In the genomic region with DNA sequence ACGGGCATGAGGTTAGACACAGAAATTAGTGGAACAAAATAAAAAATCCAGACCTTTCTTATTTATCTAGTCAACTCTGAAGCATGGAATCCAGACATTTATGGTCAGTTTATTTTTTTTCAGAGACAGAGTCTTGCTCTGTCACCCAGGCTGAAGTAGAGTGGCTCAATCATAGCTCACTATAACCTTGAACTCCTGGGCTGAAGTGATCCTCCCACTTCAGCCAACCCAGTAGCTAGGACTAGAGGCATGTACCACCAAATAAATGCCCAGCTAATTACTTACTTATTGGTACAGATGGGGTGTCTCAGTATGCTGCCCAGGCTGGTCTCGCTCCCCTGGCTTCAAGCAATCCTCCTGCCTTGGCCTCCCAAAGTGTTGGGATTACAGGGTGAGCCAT, we compare ENCODE assay signal across 22 cellular contexts.
"Had no signal": no experiment of that assay in that cellular context is flagged by ENCODE, and none has a peak within 500 bp of the region (broad histone marks: within the 10 kb centered on the region; RNA-seq: fewer than 3 reads in every experiment).

No MANE protein-coding gene starts in this region.

- H3K27me3 ChIP-seq: breast epithelium, ovary, stomach, thyroid gland, upper lobe of right lung had no signal

- H3K4me3 Mint-ChIP-seq: activated CD4-positive, alpha-beta memory T cell treated with anti-CD3 and anti-CD28 coated beads for 36 hours; activated CD4-positive, alpha-beta T cell treated with anti-CD3 and anti-CD28 coated beads, Interleukin-2, amount 10 ng/mL, durations not matched to agents 24 days and 14 days; activated T-cell treated with anti-CD3 and anti-CD28 coated beads, Interleukin-2, amount 50 U/mL, for 72 hours; stimulated activated effector memory CD8-positive, alpha-beta T cell treated with anti-CD3 and anti-CD28 coated beads, Interleukin-12 subunit alpha, Interleukin-12 subunit beta, amount 100 ng/mL, for 72 hours had no signal

- DNase-seq: activated CD4-positive, alpha-beta memory T cell treated with anti-CD3 and anti-CD28 coated beads for 36 hours; activated CD4-positive, alpha-beta T cell treated with anti-CD3 and anti-CD28 coated beads, Interleukin-2, amount 10 ng/mL, durations not matched to agents 24 days and 14 days; activated effector memory CD4-positive, alpha-beta T cell treated with Interleukin-2 at 50 U/mL for 16 hours; activated naive CD4-positive, alpha-beta T cell treated with Interleukin-2 at 50 U/mL for 16 hours; activated T-cell treated with anti-CD3 and anti-CD28 coated beads, Interleukin-2, amount 50 U/mL, for 72 hours; central memory CD4-positive, alpha-beta T cell; dermis blood vessel endothelial cell; effector CD4-positive, alpha-beta T cell; left ventricle myocardium inferior; ovary; small intestine; stimulated activated CD4-positive, alpha-beta T cell treated with anti-CD3 and anti-CD28 coated beads, Interleukin-4, amount 100 ng/mL, for 24 hours; stomach; T-helper 9 cell; thyroid gland; upper lobe of right lung had no signal

- H3K9me3 Mint-ChIP-seq: activated CD4-positive, alpha-beta memory T cell treated with anti-CD3 and anti-CD28 coated beads for 36 hours; stimulated activated effector memory CD8-positive, alpha-beta T cell treated with anti-CD3 and anti-CD28 coated beads, Interleukin-12 subunit alpha, Interleukin-12 subunit beta, amount 100 ng/mL, for 72 hours had no signal

- ATAC-seq: activated T-cell treated with anti-CD3 and anti-CD28 coated beads, Interleukin-2, amount 50 U/mL, for 72 hours; sciatic nerve; stimulated activated effector memory CD8-positive, alpha-beta T cell treated with anti-CD3 and anti-CD28 coated beads, Interleukin-12 subunit alpha, Interleukin-12 subunit beta, amount 100 ng/mL, for 72 hours; upper lobe of right lung had no signal

- H3K27ac Mint-ChIP-seq: activated CD4-positive, alpha-beta memory T cell treated with anti-CD3 and anti-CD28 coated beads for 36 hours; activated CD4-positive, alpha-beta T cell treated with anti-CD3 and anti-CD28 coated beads, Interleukin-2, amount 10 ng/mL, durations not matched to agents 24 days and 14 days; activated T-cell treated with anti-CD3 and anti-CD28 coated beads, Interleukin-2, amount 50 U/mL, for 72 hours; progenitor cell of endocrine pancreas; stimulated activated effector memory CD8-positive, alpha-beta T cell treated with anti-CD3 and anti-CD28 coated beads, Interleukin-12 subunit alpha, Interleukin-12 subunit beta, amount 100 ng/mL, for 72 hours had no signal

- H3K9me3 ChIP-seq: breast epithelium, left ventricle myocardium inferior, ovary, stomach, thyroid gland, upper lobe of right lung had no signal

- H3K4me3 ChIP-seq: breast epithelium, left ventricle myocardium inferior, lung, ovary, stomach, thyroid gland, upper lobe of right lung had no signal

- H3K4me1 ChIP-seq: breast epithelium, left ventricle myocardium inferior, upper lobe of right lung had no signal

- H3K36me3 ChIP-seq: breast epithelium, ovary, thyroid gland had no signal

- H3K27me3 Mint-ChIP-seq: activated CD4-positive, alpha-beta memory T cell treated with anti-CD3 and anti-CD28 coated beads for 36 hours; activated CD4-positive, alpha-beta T cell treated with anti-CD3 and anti-CD28 coated beads, Interleukin-2, amount 10 ng/mL, durations not matched to agents 24 days and 14 days; progenitor cell of endocrine pancreas had no signal

- H3K27ac ChIP-seq: breast epithelium, left ventricle myocardium inferior, ovary, stomach, thyroid gland, upper lobe of right lung, VCaP had no signal
